In the genomic region with DNA sequence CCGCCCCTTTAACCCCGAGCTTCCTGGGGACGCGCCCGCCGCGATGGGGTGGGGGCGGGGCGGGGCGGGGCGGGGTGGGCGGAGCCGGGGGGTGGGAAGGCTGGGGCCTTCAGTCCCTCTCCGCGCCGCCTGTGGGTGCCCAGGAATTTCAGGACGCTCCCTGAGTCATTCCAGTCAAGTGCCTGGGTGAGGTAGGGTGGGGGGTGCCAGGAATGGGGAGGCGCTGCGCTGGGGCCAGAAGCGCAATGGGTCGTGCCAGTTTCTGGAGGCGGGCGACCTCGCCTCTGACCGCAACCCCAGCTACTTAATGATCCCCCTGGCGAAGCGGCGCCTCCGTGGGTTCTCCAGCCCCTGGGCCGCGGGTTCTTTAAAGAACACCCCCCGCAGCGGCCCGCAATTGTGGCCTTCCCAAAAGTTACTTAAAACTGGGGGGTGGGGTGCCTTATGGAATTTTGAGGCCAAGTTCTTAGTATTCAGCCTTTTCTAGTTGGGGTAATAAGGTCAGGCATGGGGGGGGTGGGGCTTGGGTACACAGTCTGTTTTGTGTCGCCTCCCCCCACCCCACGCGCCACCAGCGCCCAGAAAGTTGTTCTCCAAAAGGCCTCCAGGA, we compare ENCODE assay signal across 8 cellular contexts. TPM values are rescaled to one million over a fixed set of nuclear protein-coding genes. Genes with fewer than 3 reads are reported as not detected.
DNase-seq lines count a peak whose midpoint lies in the region; ATAC-seq, FAIRE-seq and TF ChIP-seq lines count a peak whose summit lies in the region.

No MANE protein-coding gene starts in this region.

- no peak for FAIRE-seq in keratinocyte (lab: Jason Lieb, UNC)

- H3K9ac ChIP-seq in HUES6 (ENCODE audit: low read length) (peak overlapping the region; percentile 79), keratinocyte (ENCODE audit: control insufficient read depth, extremely low read depth, insufficient read depth, low read length) (peak overlapping the region; percentile 86)

- peaks cover 16% of the 10 kb centered on the region for H4K20me1 ChIP-seq in keratinocyte (ENCODE audit: control insufficient read depth, extremely low read depth, insufficient read depth, low read length)

- peak overlapping the region; percentile 68 for H3K4me3 Mint-ChIP-seq in stimulated activated effector memory CD8-positive, alpha-beta T cell treated with anti-CD3 and anti-CD28 coated beads, Interleukin-12 subunit alpha, Interleukin-12 subunit beta, amount 100 ng/mL, for 72 hours

- peak; percentile 44 for ATAC-seq in RWPE2 (ENCODE audit: low read depth)
- peak; percentile 1 for ATAC-seq in stimulated activated effector memory CD8-positive, alpha-beta T cell treated with anti-CD3 and anti-CD28 coated beads, Interleukin-12 subunit alpha, Interleukin-12 subunit beta, amount 100 ng/mL, for 72 hours

- no peak for TF ChIP-seq POLR2A in breast epithelium (IDR thresholded peaks at IDR 0.05)

- H3K79me2 ChIP-seq in keratinocyte (ENCODE audit: control insufficient read depth, insufficient read depth, low read length) = peaks cover 2% of the 10 kb centered on the region

- no peak overlapping the region for H3K27ac Mint-ChIP-seq in stimulated activated effector memory CD8-positive, alpha-beta T cell treated with anti-CD3 and anti-CD28 coated beads, Interleukin-12 subunit alpha, Interleukin-12 subunit beta, amount 100 ng/mL, for 72 hours

- H3K36me3 Mint-ChIP-seq in stimulated activated effector memory CD8-positive, alpha-beta T cell treated with anti-CD3 and anti-CD28 coated beads, Interleukin-12 subunit alpha, Interleukin-12 subunit beta, amount 100 ng/mL, for 72 hours = peaks cover 12% of the 10 kb centered on the region

- no peaks in the 10 kb centered on the region for H3K9me3 Mint-ChIP-seq in stimulated activated effector memory CD8-positive, alpha-beta T cell treated with anti-CD3 and anti-CD28 coated beads, Interleukin-12 subunit alpha, Interleukin-12 subunit beta, amount 100 ng/mL, for 72 hours

- intact Hi-C loops in breast epithelium (cut with DNase I; ENCODE audit: low total_unique reads) = loop anchor here (10.0 kb wide), 1 partner anchor 57 kb away; no protein-coding TSS in a partner anchor

- no peak overlapping the region for H2AFZ ChIP-seq in keratinocyte (ENCODE audit: control insufficient read depth, low read length)

- dilution Hi-C loops in keratinocyte (cut with MboI; ENCODE audit: extremely low pct_ligation_motif_present, low sequenced_read_pairs) = no loop called here

- peak; percentile 69 for DNase-seq in DMS53 treated with DMSO at 0.1 percent for 48 hours (lab: John Stamatoyannopoulos, UW; ENCODE audit: unreplicated experiment)
- peak; percentile 97 for DNase-seq in RWPE2 (ENCODE audit: low spot score)
- peak; percentile 91 to 92 for DNase-seq in breast epithelium (ENCODE audit: low spot score in 2 of 2)
- DNase-seq in keratinocyte (ENCODE audit: low read depth, low spot score) = peak; percentile 85
- peak in 1 of 2 donors; percentile 31 for DNase-seq in stimulated activated effector memory CD8-positive, alpha-beta T cell treated with anti-CD3 and anti-CD28 coated beads, Interleukin-12 subunit alpha, Interleukin-12 subunit beta, amount 100 ng/mL, for 72 hours (ENCODE audit: low spot score in 2 of 2)
- DNase-seq in dermis blood vessel endothelial cell = no peak
- no peak for DNase-seq in OCI-M1 (lab: John Stamatoyannopoulos, UW)

- H3K27me3 ChIP-seq in HUES6 (ENCODE audit: control insufficient read depth, insufficient read depth, low read length) (peaks cover 15% of the 10 kb centered on the region), RWPE2 (ENCODE audit: insufficient read depth, poor library complexity, severe bottlenecking) (no peaks in the 10 kb centered on the region), breast epithelium (no peaks in the 10 kb centered on the region), keratinocyte (ENCODE audit: control insufficient read depth, extremely low read depth, insufficient read depth, low read length) (peaks cover 8% of the 10 kb centered on the region)

- no peaks in the 10 kb centered on the region for H3K9me1 ChIP-seq in keratinocyte (ENCODE audit: control insufficient read depth, extremely low read depth, insufficient read depth, low read length)

- peaks cover 60% of the 10 kb centered on the region for H3K4me1 Mint-ChIP-seq in stimulated activated effector memory CD8-positive, alpha-beta T cell treated with anti-CD3 and anti-CD28 coated beads, Interleukin-12 subunit alpha, Interleukin-12 subunit beta, amount 100 ng/mL, for 72 hours

- H3K36me3 ChIP-seq in HUES6 (ENCODE audit: control insufficient read depth, insufficient read depth, low read length) (peaks cover 5% of the 10 kb centered on the region; the same call in 1 of the 2 replicates), RWPE2 (ENCODE audit: low read depth) (no peaks in the 10 kb centered on the region), breast epithelium (no peaks in the 10 kb centered on the region), keratinocyte (ENCODE audit: control insufficient read depth in 2 of 2, extremely low read depth in 1 of 2, insufficient read depth in 2 of 2, low read length in 2 of 2) (peaks cover 0 to 2% of the 10 kb centered on the region in 2 experiments)

- H3K9me3 ChIP-seq in HUES6 (ENCODE audit: control insufficient read depth, insufficient read depth, low read depth, low read length) = no peaks in the 10 kb centered on the region
- H3K9me3 ChIP-seq in RWPE2 (ENCODE audit: severe bottlenecking) = no peaks in the 10 kb centered on the region
- H3K9me3 ChIP-seq in breast epithelium = no peaks in the 10 kb centered on the region
- no peaks in the 10 kb centered on the region for H3K9me3 ChIP-seq in keratinocyte (ENCODE audit: control insufficient read depth, low read depth, low read length)

- H3K4me2 ChIP-seq in keratinocyte (ENCODE audit: control insufficient read depth, extremely low read depth, insufficient read depth, low read depth, low read length) = peak overlapping the region; percentile 84

- H3K27ac ChIP-seq in HUES6 (ENCODE audit: low read depth, low read length) (peak overlapping the region; percentile 65; the same call in 1 of the 2 replicates), RWPE2 (ENCODE audit: poor library complexity, severe bottlenecking) (peak overlapping the region; percentile 91), breast epithelium (peak overlapping the region; percentile 98 to 99), keratinocyte (ENCODE audit: control insufficient read depth, insufficient read depth, low read length) (peak overlapping the region; percentile 85)

- TF ChIP-seq CTCF in RWPE2 (IDR thresholded peaks at IDR 0.05; ENCODE audit: poor library complexity, severe bottlenecking) = no peak
- TF ChIP-seq CTCF in breast epithelium (IDR thresholded peaks at IDR 0.05) = no peak
- TF ChIP-seq CTCF in keratinocyte (optimal IDR thresholded peaks at IDR 0.05 in 1 of 3, IDR thresholded peaks at IDR 0.05 in 1 of 3, conservative IDR thresholded peaks at IDR 0.05 in 1 of 3; ENCODE audit: extremely low read depth in 1 of 3, insufficient read depth in 2 of 3, low read length in 3 of 3) = no peak

- H3K4me3 ChIP-seq in HUES6 (ENCODE audit: low read depth, low read length) = peak overlapping the region; percentile 82
- H3K4me3 ChIP-seq in RWPE2 (ENCODE audit: severe bottlenecking) = peak overlapping the region; percentile 48
- H3K4me3 ChIP-seq in breast epithelium = peak overlapping the region; percentile 56 to 79 (median 70)
- peak overlapping the region; percentile 61 to 67 (median 65) for H3K4me3 ChIP-seq in keratinocyte (ENCODE audit: control insufficient read depth in 2 of 3, extremely low read depth in 1 of 3, insufficient read depth in 2 of 3, low read depth in 1 of 3, low read length in 3 of 3)

- H3K4me1 ChIP-seq in HUES6 (ENCODE audit: control insufficient read depth, insufficient read depth, low read length) = peaks cover 61% of the 10 kb centered on the region
- H3K4me1 ChIP-seq in RWPE2 (ENCODE audit: insufficient read depth, poor library complexity, severe bottlenecking) = peaks cover 13% of the 10 kb centered on the region
- peaks cover 27 to 30% of the 10 kb centered on the region in 2 donors for H3K4me1 ChIP-seq in breast epithelium
- peaks cover 41% of the 10 kb centered on the region for H3K4me1 ChIP-seq in keratinocyte (ENCODE audit: control insufficient read depth, extremely low read depth, insufficient read depth, low read length)

RNA-seq across cellular contexts. Expression of gene GSE1, which starts 0.8 kb away (rescaled TPM):
- total RNA-seq in breast epithelium (100 to 1,000 TPM in 1 of 3 donors, 10 to 100 TPM in 2; 52.3 to 105 (median 60.7) TPM), dermis blood vessel endothelial cell (27.5 and 28.8 TPM in 2 replicates)
- 4.3 to 6.2 TPM (median 5.0 TPM) in 3 replicates for polyA plus RNA-seq in keratinocyte
- 16.7 TPM for polyA plus RNA-seq in keratinocyte (2011; ENCODE audit: low read depth)
- 5.7 and 5.8 TPM in 2 replicates for polyA plus RNA-seq in keratinocyte (2011; cell fraction: cytosol; rRNA removed)
- polyA plus RNA-seq in keratinocyte (2011; cell fraction: nucleus; rRNA removed) = 25.5 and 27.8 TPM in 2 replicates
- polyA plus RNA-seq in keratinocyte (2012; ENCODE audit: low replicate concordance) = 5.8 and 16.8 TPM in 2 replicates
- 6.8 to 9.9 TPM (median 9.3 TPM) in 3 replicates for polyA minus RNA-seq in keratinocyte
- polyA minus RNA-seq in keratinocyte (2011; cell fraction: cytosol; rRNA and poly(A)+ RNA removed) = 11.3 TPM
- polyA minus RNA-seq in keratinocyte (2011; cell fraction: nucleus; rRNA and poly(A)+ RNA removed) = 22.2 and 29.6 TPM in 2 replicates

Comparison
In these comparisons a context has a peak if more than half of its experiments do, and no peak if none do; other contexts are left out.
1. DNase-seq: peak in DMS53 treated with DMSO at 0.1 percent for 48 hours (single experiment), RWPE2 (single experiment), breast epithelium (2 of 2) and keratinocyte (single experiment); none in dermis blood vessel endothelial cell (single experiment) and OCI-M1 (single experiment).
2. Peak in every context shown above with its lines, with median percentiles within 50 percentile points of each other: H3K27ac ChIP-seq and H3K4me3 ChIP-seq.